ENCODE assay signal across 19 cellular contexts in the genomic region with DNA sequence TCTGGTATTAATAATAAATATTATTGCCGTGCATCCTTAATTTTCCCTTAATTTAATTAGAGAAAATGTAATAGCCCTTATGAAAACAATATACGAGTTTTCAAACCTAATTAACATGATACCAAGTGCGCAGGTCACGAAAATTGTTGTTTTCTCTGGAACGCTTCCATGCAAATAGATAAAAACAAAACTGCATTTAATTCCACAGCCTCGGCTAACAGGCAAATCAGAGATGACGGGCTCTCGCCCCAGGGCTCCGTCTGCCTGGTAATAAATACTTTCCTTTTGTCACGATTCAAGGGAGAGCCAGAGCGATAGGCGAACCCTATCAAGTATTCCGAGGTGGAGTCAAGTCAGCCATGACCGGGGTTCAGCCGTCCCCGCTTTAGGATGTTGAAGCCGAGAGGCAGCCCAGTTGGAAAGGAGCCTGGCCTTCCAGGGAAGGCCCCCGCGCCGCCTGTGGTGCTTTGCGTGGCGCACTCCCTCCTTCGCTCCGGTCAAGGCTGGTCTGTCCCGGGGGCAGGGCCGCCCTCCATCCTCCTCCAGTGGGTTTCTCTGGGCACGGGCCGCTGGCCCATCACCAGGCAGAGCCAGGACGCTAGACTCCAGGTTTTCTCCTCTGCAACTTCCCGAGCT.
DNase-seq lines count a peak whose midpoint lies in the region; ATAC-seq and TF ChIP-seq lines count a peak whose summit lies in the region.
"Had no signal": no experiment of that assay in that cellular context is flagged by ENCODE, and none has a peak within 500 bp of the region (broad histone marks: within the 10 kb centered on the region; RNA-seq: fewer than 3 reads in every experiment).

No MANE protein-coding gene starts in this region.

- intact Hi-C loops in ovary (cut with DNase I) = no loop called here
- intact Hi-C loops in CD8-positive, alpha-beta T cell (cut with DNase I, micrococcal nuclease) = loop anchor here in 1 of 2 experiments (10.0 kb wide), 1 partner anchor 287 kb away; no protein-coding TSS in a partner anchor

- POLR2A ChIA-PET in CD8-positive, alpha-beta T cell (lab: Charles Lee) = no interaction called here

- ATAC-seq in GM19467 (IDR thresholded peaks at IDR 0.05; ENCODE audit: unreplicated experiment) = no peak
- no peak for ATAC-seq in GM21737 (IDR thresholded peaks at IDR 0.05; ENCODE audit: unreplicated experiment)
- no peak for ATAC-seq in CD8-positive, alpha-beta T cell
- ATAC-seq: activated naive CD4-positive, alpha-beta T cell treated with anti-CD3 and anti-CD28 coated beads, Interleukin-2, amount 50 U/mL, for 72 hours; GM12878; K562 had no signal

- H3K9me3 ChIP-seq in endodermal cell (ENCODE audit: control insufficient read depth, low read length) (peaks cover 8% of the 10 kb centered on the region), ovary (no peaks in the 10 kb centered on the region)
- H3K9me3 ChIP-seq in CD8-positive, alpha-beta T cell (ENCODE audit: low read length) = no peaks in the 10 kb centered on the region
- H3K9me3 ChIP-seq: SJSA1, vagina had no signal

- H3K9me3 Mint-ChIP-seq in endodermal cell = peaks cover 4% of the 10 kb centered on the region
- peaks cover 7% of the 10 kb centered on the region for H3K9me3 Mint-ChIP-seq in CD8-positive, alpha-beta T cell
- H3K9me3 Mint-ChIP-seq: activated CD4-positive, alpha-beta T cell treated with anti-CD3 and anti-CD28 coated beads, Interleukin-2, amount 10 ng/mL, durations not matched to agents 7 days and 5 days had no signal

- H3K4me1 Mint-ChIP-seq in endodermal cell = peaks cover 19% of the 10 kb centered on the region
- H3K4me1 Mint-ChIP-seq in CD8-positive, alpha-beta T cell (ENCODE audit: low read depth) = no peaks in the 10 kb centered on the region
- H3K4me1 Mint-ChIP-seq: activated CD4-positive, alpha-beta T cell treated with anti-CD3 and anti-CD28 coated beads, Interleukin-2, amount 10 ng/mL, durations not matched to agents 7 days and 5 days had no signal

- TF ChIP-seq EP300 in ovary (IDR thresholded peaks at IDR 0.05) = no peak

- CTCF ChIA-PET in CD8-positive, alpha-beta T cell (lab: Charles Lee) = no interaction called here

- no peak overlapping the region for H3K4me3 ChIP-seq in endodermal cell (ENCODE audit: low read length)
- peak overlapping the region; percentile 25 for H3K4me3 ChIP-seq in ovary
- H3K4me3 ChIP-seq in CD8-positive, alpha-beta T cell (ENCODE audit: low read depth, low read length) = no peak overlapping the region
- H3K4me3 ChIP-seq: GM12878, GM23248, K562, SJSA1 had no signal

- H3K36me3 Mint-ChIP-seq in endodermal cell (ENCODE audit: low read depth) = no peaks in the 10 kb centered on the region
- no peaks in the 10 kb centered on the region for H3K36me3 Mint-ChIP-seq in CD8-positive, alpha-beta T cell
- H3K36me3 Mint-ChIP-seq: activated naive CD4-positive, alpha-beta T cell treated with anti-CD3 and anti-CD28 coated beads, Interleukin-2, amount 50 U/mL, for 72 hours had no signal

- WGBS in endodermal cell (ENCODE audit: insufficient coverage in 1 of 2, insufficient read length in 1 of 2), 2 experiments = 95 to 96% methylated on average over 16 to 29 of the region's 30 CpGs
- 4 to 10% (median 5%) methylated on average over 20 to 30 of the region's 30 CpGs for WGBS in ovary, 3 donors

- no peak overlapping the region for H3K27ac Mint-ChIP-seq in endodermal cell
- H3K27ac Mint-ChIP-seq in CD8-positive, alpha-beta T cell = no peak overlapping the region
- H3K27ac Mint-ChIP-seq: activated CD4-positive, alpha-beta T cell treated with anti-CD3 and anti-CD28 coated beads, Interleukin-2, amount 10 ng/mL, durations not matched to agents 7 days and 5 days; activated naive CD4-positive, alpha-beta T cell treated with anti-CD3 and anti-CD28 coated beads, Interleukin-2, amount 50 U/mL, for 72 hours had no signal

- H3K4me1 ChIP-seq in endodermal cell (ENCODE audit: control insufficient read depth, insufficient read depth, low read length) (peaks cover 2% of the 10 kb centered on the region), ovary (ENCODE audit: insufficient read depth) (no peaks in the 10 kb centered on the region)
- no peaks in the 10 kb centered on the region for H3K4me1 ChIP-seq in CD8-positive, alpha-beta T cell (ENCODE audit: insufficient read depth, low read length)
- H3K4me1 ChIP-seq: vagina had no signal

- H3K9ac ChIP-seq in endodermal cell (ENCODE audit: extremely low read depth, low read length, poor library complexity, severe bottlenecking) = no peak overlapping the region
- H3K9ac ChIP-seq: GM23248 had no signal

- no peak overlapping the region for H3K27ac ChIP-seq in endodermal cell (ENCODE audit: low read depth, low read length)
- H3K27ac ChIP-seq in ovary = peak overlapping the region in 1 of 2 donors; percentile 18
- no peak overlapping the region for H3K27ac ChIP-seq in CD8-positive, alpha-beta T cell (ENCODE audit: low read depth, low read length)
- H3K27ac ChIP-seq: GM23248, HL-60, SJSA1, vagina had no signal

- H3K27me3 Mint-ChIP-seq in endodermal cell (ENCODE audit: insufficient read depth) = peaks cover 61% of the 10 kb centered on the region
- H3K27me3 Mint-ChIP-seq in CD8-positive, alpha-beta T cell (ENCODE audit: low read depth) = peaks cover 10% of the 10 kb centered on the region

- H3K36me3 ChIP-seq in endodermal cell (ENCODE audit: control insufficient read depth, insufficient read depth, low read length) (no peaks in the 10 kb centered on the region), ovary (no peaks in the 10 kb centered on the region)
- no peaks in the 10 kb centered on the region for H3K36me3 ChIP-seq in CD8-positive, alpha-beta T cell (ENCODE audit: insufficient read depth, low read length)
- H3K36me3 ChIP-seq: SJSA1, vagina had no signal

- H3K27me3 ChIP-seq in endodermal cell (ENCODE audit: control insufficient read depth, insufficient read depth, low read length, poor library complexity, severe bottlenecking) = no peaks in the 10 kb centered on the region
- H3K27me3 ChIP-seq in ovary = no peaks in the 10 kb centered on the region
- no peaks in the 10 kb centered on the region for H3K27me3 ChIP-seq in CD8-positive, alpha-beta T cell (ENCODE audit: insufficient read depth, low read length)
- H3K27me3 ChIP-seq: SJSA1, vagina had no signal

- no peak for TF ChIP-seq POLR2A in ovary (IDR thresholded peaks at IDR 0.05)

- H3K4me3 Mint-ChIP-seq in endodermal cell = no peak overlapping the region
- H3K4me3 Mint-ChIP-seq in CD8-positive, alpha-beta T cell = no peak overlapping the region
- H3K4me3 Mint-ChIP-seq: activated CD4-positive, alpha-beta T cell treated with anti-CD3 and anti-CD28 coated beads, Interleukin-2, amount 10 ng/mL, durations not matched to agents 7 days and 5 days had no signal

- DNase-seq in AG09319 (ENCODE audit: extremely low read depth, low read depth) (peak; percentile 63), NCI-H1048 (lab: John Stamatoyannopoulos, UW) (peak; percentile 37), endodermal cell (peak; percentile 44), ovary (peak; percentile 26 to 73 (median 55)), NCI-H2196 (lab: John Stamatoyannopoulos, UW; ENCODE audit: unreplicated experiment) (no peak)
- no peak for DNase-seq in CD8-positive, alpha-beta T cell
- DNase-seq: activated CD4-positive, alpha-beta T cell treated with anti-CD3 and anti-CD28 coated beads, Interleukin-2, amount 10 ng/mL, durations not matched to agents 7 days and 5 days; effector CD8-positive, alpha-beta T cell; GM23248; NCI-H1105 treated with DMSO at 0.1 percent for 48 hours; NCI-H2171 had no signal

- TF ChIP-seq CTCF in AG09319 (IDR thresholded peaks at IDR 0.05; ENCODE audit: low read depth, low read length) = no peak; the same call in 1 of the 2 replicates
- TF ChIP-seq CTCF in endodermal cell (conservative IDR thresholded peaks at IDR 0.05) = no peak
- no peak for TF ChIP-seq CTCF in ovary (IDR thresholded peaks at IDR 0.05)
- TF ChIP-seq CTCF in CD8-positive, alpha-beta T cell (IDR thresholded peaks at IDR 0.05) = no peak

Comparison
In these comparisons a context has a peak if more than half of its experiments do, and no peak if none do; other contexts are left out.
1. DNase-seq: peak in AG09319 (single experiment), NCI-H1048 (single experiment), endodermal cell (single experiment) and ovary (5 of 5); none in NCI-H2196 (single experiment) and CD8-positive, alpha-beta T cell (0 of 7).